In genomic region chr1:55289042-55289441, GRCh38 we compare ENCODE assay signal across 3 cellular contexts.
TF ChIP-seq lines count a peak whose summit lies in the region.

No MANE protein-coding gene starts in this region.

TF ChIP-seq in A549, 52 proteins besides CTCF, POLR2A, EP300 and RAD21 (continued from another document):
- TF ChIP-seq HDAC2 (IDR thresholded peaks at IDR 0.05) (no peak), USF2 (IDR thresholded peaks at IDR 0.05) (no peak), TP53 (CRISPR knock-in tag; IDR thresholded peaks at IDR 0.05) (no peak), ZSCAN20 (CRISPR knock-in tag; IDR thresholded peaks at IDR 0.05) (no peak), GATA3 (IDR thresholded peaks at IDR 0.05; ENCODE audit: borderline replicate concordance) (no peak), MAX (IDR thresholded peaks at IDR 0.05) (no peak), RNF2 (IDR thresholded peaks at IDR 0.05; ENCODE audit: borderline replicate concordance, low read depth) (no peak), FOSL2 (IDR thresholded peaks at IDR 0.05) (no peak), FOSL2 (CRISPR knock-in tag; IDR thresholded peaks at IDR 0.05) (no peak), MYC (IDR thresholded peaks at IDR 0.05; ENCODE audit: borderline replicate concordance, low read length) (no peak), CEBPB (IDR thresholded peaks at IDR 0.05) (no peak), BCL3 (IDR thresholded peaks at IDR 0.05) (no peak), CBX2 (IDR thresholded peaks at IDR 0.05; ENCODE audit: borderline replicate concordance, low read depth) (no peak), ZFP36 (IDR thresholded peaks at IDR 0.05; ENCODE audit: borderline replicate concordance, partially characterized antibody) (no peak)

TF ChIP-seq in IMR-90, 13 proteins besides CTCF, POLR2A, EP300 and RAD21 (continued from another document):
- TF ChIP-seq USF2 (IDR thresholded peaks at IDR 0.05; ENCODE audit: low read depth, low read length) (no peak), FOS (IDR thresholded peaks at IDR 0.05; ENCODE audit: low read depth, low read length) (no peak), CHD1 (IDR thresholded peaks at IDR 0.05; ENCODE audit: low read depth, low read length) (no peak)

TF ChIP-seq in SK-N-SH treated with all-trans-retinoic acid at 6 μM for 48 hours, 23 proteins besides CTCF, POLR2A, EP300 and RAD21 (continued from another document):
- TF ChIP-seq PPARA (CRISPR knock-in tag; IDR thresholded peaks at IDR 0.05; ENCODE audit: borderline replicate concordance) (no peak), ZNF565 (CRISPR knock-in tag; conservative IDR thresholded peaks at IDR 0.05; ENCODE audit: low read depth) (no peak), ESRRG (CRISPR knock-in tag; IDR thresholded peaks at IDR 0.05) (no peak), TOX (CRISPR knock-in tag; IDR thresholded peaks at IDR 0.05; ENCODE audit: borderline replicate concordance) (no peak)
